Comparison of ENCODE assay signal across 35 cellular contexts in genomic region chrX:87388381-87388780, GRCh38.
"Had no signal": no experiment of that assay in that cellular context is flagged by ENCODE, and none has a peak within 500 bp of the region (broad histone marks: within the 10 kb centered on the region; RNA-seq: fewer than 3 reads in every experiment).

No MANE protein-coding gene starts in this region.

- H3K27me3 ChIP-seq: MG63 had no signal

- H3K36me3 ChIP-seq: MG63 had no signal

- H3K27ac ChIP-seq: KMS-11 had no signal

- DNase-seq: Karpas-422, Kasumi-1, MG63, MM.1S, MV-4-11, NCI-H1048, NCI-H1092, NCI-H1092 treated with DMSO at 0.1 percent for 48 hours, NCI-H1105, NCI-H1105 treated with DMSO at 0.1 percent for 48 hours, NCI-H1417, NCI-H1417 treated with DMSO at 0.1 percent for 48 hours, NCI-H1436, NCI-H1436 treated with DMSO at 0.1 percent for 48 hours, NCI-H146, NCI-H1694, NCI-H1694 treated with DMSO at 0.1 percent for 48 hours, NCI-H187, NCI-H187 treated with DMSO at 0.1 percent for 48 hours, NCI-H1930, NCI-H2029, NCI-H2029 treated with DMSO at 0.1 percent for 48 hours, NCI-H2081, NCI-H2081 treated with DMSO at 0.1 percent for 48 hours, NCI-H2107, NCI-H2171, NCI-H2171 treated with DMSO at 0.1 percent for 48 hours, NCI-H2227 treated with DMSO at 0.1 percent for 48 hours, NCI-H226, NCI-H345, NCI-H446, NCI-H446 treated with DMSO at 0.1 percent for 48 hours, NCI-H510A, NCI-H510A treated with DMSO at 0.1 percent for 48 hours had no signal

- H3K4me3 ChIP-seq: MG63 had no signal

- H3K4me2 ChIP-seq: KMS-11 had no signal

- H3K9me3 ChIP-seq: MG63 had no signal

- H3K9ac ChIP-seq: KMS-11 had no signal
